ENCODE assay signal across 8 cellular contexts in genomic region chr11:789951-790350, GRCh38. TPM values are rescaled to one million over a fixed set of nuclear protein-coding genes. Genes with fewer than 3 reads are reported as not detected.
A peak's percentile ranks its signal among the peaks of the same experiment; 100 is the strongest.
DNase-seq lines count a peak whose midpoint lies in the region; ATAC-seq and TF ChIP-seq lines count a peak whose summit lies in the region.

CEND1 (minus strand) TSS chr11:790090; CDS start chr11:788576, 1,514 bp downstream.

- H3K4me1 Mint-ChIP-seq in activated CD4-positive, alpha-beta memory T cell treated with anti-CD3 and anti-CD28 coated beads for 36 hours (ENCODE audit: low read depth), result peaks cover 2% of the 10 kb centered on the region

- H3K9me3 Mint-ChIP-seq in activated CD4-positive, alpha-beta memory T cell treated with anti-CD3 and anti-CD28 coated beads for 36 hours, result no peaks in the 10 kb centered on the region

- H3K36me3 ChIP-seq in ACC112 (ENCODE audit: insufficient read depth, low read length) (no peaks in the 10 kb centered on the region), left ventricle myocardium inferior (peaks cover 10% of the 10 kb centered on the region)

- POLR2A ChIA-PET in activated CD4-positive, alpha-beta memory T cell treated with anti-CD3 and anti-CD28 coated beads for 36 hours (lab: Charles Lee), result interaction anchor here (0.9 to 1.4 kb wide), 5 partner anchors 12 to 41 kb away, joined by 3 to 5 read pairs (median 4); partner anchors contain the start of gene GATD1

- no peaks in the 10 kb centered on the region for H3K9me3 ChIP-seq in left ventricle myocardium inferior (replicated peaks)

- peak within 1 kb of the TSS; percentile 39; the same call in 1 of the 2 replicates for H3K4me3 ChIP-seq in ACC112 (ENCODE audit: low read depth, low read length)
- peak within 1 kb of the TSS; percentile 34 for H3K4me3 ChIP-seq in left ventricle myocardium inferior

- H3K4me1 ChIP-seq in ACC112 (ENCODE audit: control insufficient read depth, insufficient read depth, low read length, unreplicated experiment), result no peaks in the 10 kb centered on the region
- H3K4me1 ChIP-seq in left ventricle myocardium inferior, result peaks cover 13% of the 10 kb centered on the region

- DNase-seq in activated CD4-positive, alpha-beta memory T cell treated with anti-CD3 and anti-CD28 coated beads for 36 hours, result peak; percentile 67
- DNase-seq in left ventricle myocardium inferior (no peak), substantia nigra (lab: John Stamatoyannopoulos, UW) (peak in 40 of 49 donors; percentile 10 to 85 (median 55))

- no peak for TF ChIP-seq CTCF in left ventricle myocardium inferior (IDR thresholded peaks at IDR 0.05; ENCODE audit: borderline replicate concordance)

- no peaks in the 10 kb centered on the region for H3K27me3 Mint-ChIP-seq in activated CD4-positive, alpha-beta memory T cell treated with anti-CD3 and anti-CD28 coated beads for 36 hours

- peaks cover 2% of the 10 kb centered on the region for H3K79me2 ChIP-seq in ACC112 (ENCODE audit: control insufficient read depth, insufficient read depth, low read length, unreplicated experiment)

- H3K27ac Mint-ChIP-seq in activated CD4-positive, alpha-beta memory T cell treated with anti-CD3 and anti-CD28 coated beads for 36 hours, result no peak within 1 kb of the TSS

- TF ChIP-seq POLR2A in GM19099 (IDR thresholded peaks at IDR 0.05; ENCODE audit: extremely low read depth, insufficient read length, low read depth), result peak; percentile 11

- H3K27me3 ChIP-seq in ACC112 (ENCODE audit: insufficient read depth, low read length), result no peaks in the 10 kb centered on the region
- peaks cover 36% of the 10 kb centered on the region for H3K27me3 ChIP-seq in left ventricle myocardium inferior (ENCODE audit: low read depth)

- no peak within 1 kb of the TSS for H2AFZ ChIP-seq in ACC112 (ENCODE audit: low read length, unreplicated experiment)

- H3K36me3 Mint-ChIP-seq in activated CD4-positive, alpha-beta memory T cell treated with anti-CD3 and anti-CD28 coated beads for 36 hours, result peaks cover 15% of the 10 kb centered on the region

- ATAC-seq in GM18498 (IDR thresholded peaks at IDR 0.05; ENCODE audit: unreplicated experiment) (no peak), GM18861 (IDR thresholded peaks at IDR 0.05; ENCODE audit: unreplicated experiment) (no peak), GM19324 (IDR thresholded peaks at IDR 0.05; ENCODE audit: low FRiP score, unreplicated experiment) (no peak)

- peak within 1 kb of the TSS; percentile 46 for H3K4me3 Mint-ChIP-seq in activated CD4-positive, alpha-beta memory T cell treated with anti-CD3 and anti-CD28 coated beads for 36 hours

- intact Hi-C loops in activated CD4-positive, alpha-beta memory T cell treated with anti-CD3 and anti-CD28 coated beads for 36 hours (cut with micrococcal nuclease), result loop anchor here (10.0 kb wide), 1 partner anchor 375 kb away; the partner anchor contains the start of gene SIGIRR
- intact Hi-C loops in left ventricle myocardium inferior (cut with micrococcal nuclease), result no loop called here

- CTCF ChIA-PET in activated CD4-positive, alpha-beta memory T cell treated with anti-CD3 and anti-CD28 coated beads for 36 hours (lab: Charles Lee), result no interaction called here

- no peak within 1 kb of the TSS for H3K27ac ChIP-seq in ACC112 (ENCODE audit: low read depth, low read length)
- no peak within 1 kb of the TSS for H3K27ac ChIP-seq in left ventricle myocardium inferior (replicated peaks)
- H3K27ac ChIP-seq in substantia nigra (ENCODE audit: low read depth, low read length, poor library complexity, severe bottlenecking), result peak within 1 kb of the TSS; percentile 45

RNA-seq across cellular contexts. Expression of gene CEND1, which starts in this region (rescaled TPM):
- total RNA-seq in activated CD4-positive, alpha-beta memory T cell treated with anti-CD3 and anti-CD28 coated beads for 36 hours, result 1 to 10 TPM in 1 of 2 experiments, under 1 TPM in 1; 0.68 to 1.1 TPM
- not detected for total RNA-seq in left ventricle myocardium inferior
